8 cellular contexts compared by ENCODE assay signal in the genomic region with DNA sequence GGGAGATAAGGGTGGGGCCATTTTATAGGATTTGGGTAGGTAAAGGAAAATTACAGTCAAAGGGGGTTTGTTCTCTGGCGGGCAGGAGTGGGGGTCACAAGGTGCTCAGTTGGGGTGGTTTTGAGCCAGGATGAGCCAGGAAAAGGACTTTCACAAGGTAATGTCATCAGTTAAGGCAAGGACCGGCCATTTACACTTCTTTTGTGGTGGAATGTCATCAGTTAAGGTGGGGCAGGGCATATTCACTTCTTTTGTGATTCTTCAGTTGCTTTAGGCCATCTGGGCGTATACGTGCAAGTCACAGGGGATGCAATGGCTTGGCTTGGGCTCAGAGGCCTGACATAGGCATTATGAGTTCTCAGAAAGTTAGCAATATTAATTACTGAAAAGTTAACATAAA. TPM values are rescaled to one million over a fixed set of nuclear protein-coding genes. Genes with fewer than 3 reads are reported as not detected.
DNase-seq lines count a peak whose midpoint lies in the region; ATAC-seq, FAIRE-seq and TF ChIP-seq lines count a peak whose summit lies in the region.
"Not testable (repeated sequence)": the region's sequence is repeated elsewhere in the genome, so short reads cannot be mapped to it uniquely, and the experiment has no call there.

No MANE protein-coding gene starts in this region.

- peak overlapping the region; percentile 30 for H3K4me3 ChIP-seq in CD4-positive, CD25-positive, alpha-beta regulatory T cell (ENCODE audit: low read depth, low read length)
- H3K4me3 ChIP-seq in GM23338 (peak overlapping the region; percentile 87), Loucy (ENCODE audit: low read length, poor library complexity, severe bottlenecking) (peak overlapping the region; percentile 92), H1 (ENCODE audit: extremely low read depth in 1 of 4, insufficient read depth in 2 of 4, low read depth in 3 of 4, low read length in 4 of 4) (peak overlapping the region; percentile 1 to 100 (median 60); a peak in 5 of 8 replicates), iPS-18a (ENCODE audit: low read length) (peak overlapping the region; percentile 93)
- H3K4me3 ChIP-seq in gastrocnemius medialis = not testable (repeated sequence)

- H4K8ac ChIP-seq in H1 (ENCODE audit: extremely low read depth, insufficient read depth, low read length) = not testable (repeated sequence)

- H3K23ac ChIP-seq in H1 (ENCODE audit: insufficient read length) = not testable (repeated sequence)

- H3K9me3 ChIP-seq in CD4-positive, CD25-positive, alpha-beta regulatory T cell (ENCODE audit: control insufficient read depth in 2 of 2, low read length in 2 of 2); Loucy (ENCODE audit: insufficient read depth, low read depth, low read length); H1 (ENCODE audit: insufficient read depth in 2 of 2, low read depth in 1 of 2, low read length in 1 of 2); iPS-18a (ENCODE audit: control insufficient read depth, low read depth, low read length); gastrocnemius medialis: not testable (repeated sequence)

- H3K79me2 ChIP-seq in GM23338 (replicated peaks; ENCODE audit: insufficient read depth) (peaks cover 91% of the 10 kb centered on the region), Loucy (ENCODE audit: insufficient read depth, low read length) (peaks cover 100% of the 10 kb centered on the region), H1 (ENCODE audit: control insufficient read depth in 1 of 2, insufficient read depth in 2 of 2, low read length in 2 of 2) (peaks cover 54 to 100% of the 10 kb centered on the region in 2 experiments)

- not testable (repeated sequence) for H2AFZ ChIP-seq in GM23338; Loucy (ENCODE audit: low read length); H1 (ENCODE audit: low read length)

- not testable (repeated sequence) for TF ChIP-seq EP300 in H1 (IDR thresholded peaks at IDR 0.05; ENCODE audit: borderline replicate concordance in 1 of 2, low read depth in 2 of 2, low read length in 2 of 2)

- H3K9me3 Mint-ChIP-seq in CD4-positive, CD25-positive, alpha-beta regulatory T cell; GM23338; activated naive CD8-positive, alpha-beta T cell (ENCODE audit: low read depth); natural killer cell: not testable (repeated sequence)

- CTCF ChIA-PET in H1 (lab: Charles Lee; ENCODE audit: partially characterized antibody) = not testable (repeated sequence)

- H2AK5ac ChIP-seq in H1 (ENCODE audit: low read depth, low read length) = not testable (repeated sequence)

- not testable (repeated sequence) for ATAC-seq in CD4-positive, CD25-positive, alpha-beta regulatory T cell (ENCODE audit: low read depth in 2 of 2); GM23338; natural killer cell; gastrocnemius medialis

- 2% methylated on average over 4 of the region's 4 CpGs; no CpG with 5 or more reads in 1 of the 2 experiments for WGBS in H1 (ENCODE audit: extremely low coverage in 1 of 2, insufficient coverage in 1 of 2, insufficient read length in 1 of 2, insufficient replicate concordance in 2 of 2, low coverage in 1 of 2, low lambda C conversion rate in 2 of 2, missing lambda C conversion rate in 1 of 2), 2 experiments

- H3K4me1 ChIP-seq in CD4-positive, CD25-positive, alpha-beta regulatory T cell (ENCODE audit: control insufficient read depth, insufficient read depth, low read length, poor library complexity, severe bottlenecking) = peaks cover 79% of the 10 kb centered on the region
- H3K4me1 ChIP-seq in GM23338 (ENCODE audit: insufficient read depth) (peaks cover 37% of the 10 kb centered on the region), Loucy (ENCODE audit: insufficient read depth, low read length, poor library complexity, severe bottlenecking) (peaks cover 89% of the 10 kb centered on the region), H1 (replicated peaks in 1 of 4; ENCODE audit: control insufficient read depth in 3 of 4, insufficient read depth in 4 of 4, low read length in 3 of 4) (peaks cover 8 to 42% (median 14%) of the 10 kb centered on the region in 4 experiments), iPS-18a (ENCODE audit: control insufficient read depth, low read depth, low read length) (peaks cover 59% of the 10 kb centered on the region), gastrocnemius medialis (peaks cover 84 to 85% of the 10 kb centered on the region in 2 donors)

- H2BK5ac ChIP-seq in H1 (ENCODE audit: low read depth, low read length) = not testable (repeated sequence)

- TF ChIP-seq RAD21 in H1 (IDR thresholded peaks at IDR 0.05 in 1 of 2, conservative IDR thresholded peaks at IDR 0.05 in 1 of 2; ENCODE audit: low read depth in 2 of 2, low read length in 2 of 2) = not testable (repeated sequence)

- not testable (repeated sequence) for H3K36me3 ChIP-seq in CD4-positive, CD25-positive, alpha-beta regulatory T cell (ENCODE audit: control insufficient read depth, insufficient read depth, low read length); GM23338 (ENCODE audit: insufficient read depth); Loucy (ENCODE audit: insufficient read depth, low read length); gastrocnemius medialis
- peaks cover 0 to 71% (median 9%) of the 10 kb centered on the region in 4 experiments; a peak in 4 of 8 replicates for H3K36me3 ChIP-seq in H1 (ENCODE audit: control insufficient read depth in 2 of 4, insufficient read depth in 4 of 4, low read length in 3 of 4)
- peaks cover 17% of the 10 kb centered on the region for H3K36me3 ChIP-seq in iPS-18a (ENCODE audit: control insufficient read depth, low read depth, low read length)

- DNase-seq in CD4-positive, CD25-positive, alpha-beta regulatory T cell; H1 (ENCODE audit: low read depth in 1 of 2, low spot score in 2 of 2); natural killer cell; gastrocnemius medialis: not testable (repeated sequence)
- peak; percentile 49 for DNase-seq in GM23338 (ENCODE audit: low spot score)

- H3K9ac ChIP-seq in Loucy (ENCODE audit: low read depth, low read length, poor library complexity, severe bottlenecking) = not testable (repeated sequence)
- H3K9ac ChIP-seq in H1 (replicated peaks in 1 of 4; ENCODE audit: extremely low read depth in 1 of 4, low read depth in 3 of 4, low read length in 3 of 4) = peak overlapping the region in 1 of 4 experiments; percentile 17; a peak in 1 of 7 replicates
- peak overlapping the region; percentile 69 for H3K9ac ChIP-seq in iPS-18a (ENCODE audit: low read length)

- H4K20me1 ChIP-seq in GM23338 (replicated peaks; ENCODE audit: insufficient read depth) (peaks cover 13% of the 10 kb centered on the region; the same call in 1 of the 2 replicates), Loucy (ENCODE audit: insufficient read depth, low read length, poor library complexity, severe bottlenecking) (peaks cover 86% of the 10 kb centered on the region)
- H4K20me1 ChIP-seq in H1 (replicated peaks in 1 of 2; ENCODE audit: control insufficient read depth in 1 of 2, insufficient read depth in 2 of 2, low read length in 2 of 2) = not testable (repeated sequence)

- H2BK15ac ChIP-seq in H1 (ENCODE audit: low read length) = not testable (repeated sequence)

- peaks cover 19% of the 10 kb centered on the region for H3K36me3 Mint-ChIP-seq in CD4-positive, CD25-positive, alpha-beta regulatory T cell
- H3K36me3 Mint-ChIP-seq in GM23338 (ENCODE audit: low read depth) = peaks cover 51% of the 10 kb centered on the region
- H3K36me3 Mint-ChIP-seq in activated naive CD8-positive, alpha-beta T cell = peaks cover 11% of the 10 kb centered on the region
- not testable (repeated sequence) for H3K36me3 Mint-ChIP-seq in natural killer cell

- not testable (repeated sequence) for H3K27me3 Mint-ChIP-seq in CD4-positive, CD25-positive, alpha-beta regulatory T cell; GM23338 (ENCODE audit: insufficient read depth, low read depth, poor library complexity); activated naive CD8-positive, alpha-beta T cell; natural killer cell (ENCODE audit: low read depth in 2 of 2)

- H3K79me1 ChIP-seq in H1 (ENCODE audit: low read depth, low read length) = not testable (repeated sequence)

- not testable (repeated sequence) for H3K14ac ChIP-seq in H1 (ENCODE audit: insufficient read length)

- peaks cover 52 to 95% (median 84%) of the 10 kb centered on the region in 4 donors for H3K4me1 Mint-ChIP-seq in CD4-positive, CD25-positive, alpha-beta regulatory T cell
- H3K4me1 Mint-ChIP-seq in GM23338 (peaks cover 66% of the 10 kb centered on the region), natural killer cell (peaks cover 79 to 81% of the 10 kb centered on the region in 2 donors)
- H3K4me1 Mint-ChIP-seq in activated naive CD8-positive, alpha-beta T cell (ENCODE audit: low read depth) = peaks cover 90% of the 10 kb centered on the region

- H3K23me2 ChIP-seq in H1 (ENCODE audit: low read depth, low read length) = not testable (repeated sequence)

- H3F3A ChIP-seq in GM23338 (replicated peaks; ENCODE audit: low read depth); Loucy (ENCODE audit: low read depth): not testable (repeated sequence)

- H3K4ac ChIP-seq in H1 (replicated peaks; ENCODE audit: insufficient read length, low read depth, low read length) = not testable (repeated sequence)

- not testable (repeated sequence) for H2BK120ac ChIP-seq in H1 (replicated peaks; ENCODE audit: low read depth, low read length)

- in situ Hi-C loops in gastrocnemius medialis (cut with MboI; ENCODE audit: low sequenced_read_pairs in 4 of 4) = not testable (repeated sequence)

- not testable (repeated sequence) for TF ChIP-seq CTCF in GM23338 (conservative IDR thresholded peaks at IDR 0.05; ENCODE audit: low read depth in 2 of 2); Loucy (conservative IDR thresholded peaks at IDR 0.05; ENCODE audit: low read length); H1 (IDR thresholded peaks at IDR 0.05; ENCODE audit: control extremely low read depth in 1 of 3, insufficient read depth in 1 of 3, low read depth in 1 of 3, low read length in 3 of 3); natural killer cell (IDR thresholded peaks at IDR 0.05); gastrocnemius medialis (IDR thresholded peaks at IDR 0.05 in 4 of 5, conservative IDR thresholded peaks at IDR 0.05 in 1 of 5)

- not testable (repeated sequence) for H3K27ac ChIP-seq in CD4-positive, CD25-positive, alpha-beta regulatory T cell (ENCODE audit: insufficient read depth, low read length, poor library complexity, severe bottlenecking)
- H3K27ac ChIP-seq in GM23338 (ENCODE audit: low read depth) (peak overlapping the region; percentile 98), H1 (ENCODE audit: low read depth, low read length) (peak overlapping the region; percentile 57; the same call in 1 of the 2 replicates), iPS-18a (ENCODE audit: low read length) (peak overlapping the region; percentile 11), gastrocnemius medialis (peak overlapping the region; percentile 77 to 98 (median 96))

- POLR2A ChIA-PET in H1 (lab: Charles Lee; ENCODE audit: partially characterized antibody) = interaction anchor here (1.8 to 10.8 kb wide), 3 partner anchors 9 to 258 kb away, joined by 7 to 297 read pairs (median 14); a partner anchor contains a TSS

- not testable (repeated sequence) for H3K18ac ChIP-seq in H1 (ENCODE audit: extremely low read depth, low read length)

- intact Hi-C loops in natural killer cell (cut with micrococcal nuclease) (loop anchor here (10.0 kb wide), 1 partner anchor 477 kb away; no protein-coding TSS in a partner anchor), gastrocnemius medialis (cut with DNase I; ENCODE audit: low total_unique reads) (loop anchor here (10.0 kb wide), 2 partner anchors 297 to 1207 kb away; a partner anchor contains a TSS)

- H3K27ac Mint-ChIP-seq in CD4-positive, CD25-positive, alpha-beta regulatory T cell = peak overlapping the region in 2 of 3 donors; percentile 52 to 77
- H3K27ac Mint-ChIP-seq in GM23338 (peak overlapping the region; percentile 97), natural killer cell (peak overlapping the region; percentile 35 to 39)
- H3K27ac Mint-ChIP-seq in activated naive CD8-positive, alpha-beta T cell = peak overlapping the region; percentile 75

- not testable (repeated sequence) for H4K91ac ChIP-seq in H1 (replicated peaks; ENCODE audit: insufficient read length, low read length)

- not testable (repeated sequence) for H2BK20ac ChIP-seq in H1 (ENCODE audit: low read length)

- peak overlapping the region; percentile 94 for H4K5ac ChIP-seq in H1 (ENCODE audit: insufficient read length, low read depth, low read length)

- FAIRE-seq in H1 (lab: Jason Lieb, UNC) = not testable (repeated sequence)

- H2BK12ac ChIP-seq in H1 (ENCODE audit: low read depth, low read length) = not testable (repeated sequence)

- H3K4me2 ChIP-seq in GM23338 = peak overlapping the region; percentile 87
- peak overlapping the region; percentile 95 for H3K4me2 ChIP-seq in Loucy (ENCODE audit: low read depth, low read length, poor library complexity, severe bottlenecking)
- H3K4me2 ChIP-seq in H1 (ENCODE audit: insufficient read depth in 1 of 2, low read depth in 2 of 2, low read length in 2 of 2) = peak overlapping the region; percentile 78 to 94

- H3K4me3 Mint-ChIP-seq in CD4-positive, CD25-positive, alpha-beta regulatory T cell = peak overlapping the region in 3 of 4 donors; percentile 6 to 74 (median 73)
- H3K4me3 Mint-ChIP-seq in GM23338 = peak overlapping the region; percentile 100
- not testable (repeated sequence) for H3K4me3 Mint-ChIP-seq in activated naive CD8-positive, alpha-beta T cell; natural killer cell

- H3K27me3 ChIP-seq in CD4-positive, CD25-positive, alpha-beta regulatory T cell (ENCODE audit: control insufficient read depth, insufficient read depth, low read length); GM23338 (ENCODE audit: insufficient read depth); Loucy (ENCODE audit: insufficient read depth, low read length, poor library complexity, severe bottlenecking); H1 (replicated peaks in 1 of 4; ENCODE audit: control insufficient read depth in 3 of 4, extremely low read depth in 1 of 4, insufficient read depth in 3 of 4, low read length in 3 of 4); iPS-18a (ENCODE audit: control insufficient read depth, insufficient read depth, low read length); gastrocnemius medialis: not testable (repeated sequence)

- H3K9me2 ChIP-seq in GM23338 (ENCODE audit: insufficient read depth); Loucy (replicated peaks; ENCODE audit: low read depth, low read length): not testable (repeated sequence)

- not testable (repeated sequence) for H3K56ac ChIP-seq in H1 (replicated peaks; ENCODE audit: insufficient read length, low read depth, low read length)

- peak in 1 of 2 experiments; percentile 88; a peak in 2 of 3 replicates for TF ChIP-seq POLR2A in H1 (IDR thresholded peaks at IDR 0.05; ENCODE audit: control extremely low read depth in 1 of 2, low read depth in 2 of 2, low read length in 2 of 2)
- TF ChIP-seq POLR2A in gastrocnemius medialis (IDR thresholded peaks at IDR 0.05) = not testable (repeated sequence)

RNA-seq across cellular contexts. Expression of a gene that starts 5.9 kb away (rescaled TPM):
- 118 TPM for total RNA-seq in CD4-positive, CD25-positive, alpha-beta regulatory T cell
- polyA plus RNA-seq in CD4-positive, CD25-positive, alpha-beta regulatory T cell = 100 to 1,000 TPM; 200 to 279 (median 220) TPM
- total RNA-seq in GM23338 (2014; rRNA removed; shearing (Covaris generic)) = 742 and 744 TPM in 2 replicates
- polyA plus RNA-seq in GM23338 (2016; fragmentation: Nextera tagmentation; extraction: Ambion mirVana) = 906 and 943 TPM in 2 replicates
- total RNA-seq in H1 (2021; fragmentation: NEBNext Ultra II Directional; extraction: Animal tissue kit (Norgen Biotek cat#: 25700)) = 925 and 956 TPM in 2 replicates
- 130 and 278 TPM in 2 replicates for polyA plus RNA-seq in H1 (2011; rRNA removed)
- 376 TPM for polyA plus RNA-seq in H1 (2011; cell fraction: cytosol; rRNA removed)
- polyA plus RNA-seq in H1 (2011; cell fraction: nucleus; rRNA removed) = 74.2 TPM
- 531 to 1,061 TPM (median 542 TPM) in 4 replicates for polyA plus RNA-seq in H1 (2012, experiment 1 of 2)
- 80.5 TPM for polyA plus RNA-seq in H1 (2012, experiment 2 of 2)
- 627 TPM for polyA plus RNA-seq in H1 (2013, experiment 1 of 2)
- polyA plus RNA-seq in H1 (2013, experiment 2 of 2) = 641 TPM
- 191 and 331 TPM in 2 replicates for polyA minus RNA-seq in H1 (2011; rRNA and poly(A)+ RNA removed)
- 336 TPM for polyA minus RNA-seq in H1 (2011; cell fraction: cytosol; rRNA and poly(A)+ RNA removed)
- 322 TPM for polyA minus RNA-seq in H1 (2011; cell fraction: nucleus; rRNA and poly(A)+ RNA removed)
- total RNA-seq in natural killer cell = 100 to 1,000 TPM; 100 to 117 (median 101) TPM
- 100 to 1,000 TPM; 398 to 784 (median 580) TPM for total RNA-seq in gastrocnemius medialis

Comparison
In these comparisons a context has a peak if more than half of its experiments do, and no peak if none do; other contexts are left out.
1. H3K27ac Mint-ChIP-seq: peak in every context shown above with its lines; median percentile 97 in GM23338; 75 in activated naive CD8-positive, alpha-beta T cell; 64 in CD4-positive, CD25-positive, alpha-beta regulatory T cell; 37 in natural killer cell.